In genomic region chr1:120354618-120355184, GRCh38 we compare ENCODE assay signal across 8 cellular contexts.
DNase-seq lines count a peak whose midpoint lies in the region; ATAC-seq, FAIRE-seq and TF ChIP-seq lines count a peak whose summit lies in the region.
"Not testable (repeated sequence)": the region's sequence is repeated elsewhere in the genome, so short reads cannot be mapped to it uniquely, and the experiment has no call there.

No MANE protein-coding gene starts in this region.

- peak overlapping the region; percentile 78 for H3K9ac ChIP-seq in OCI-LY3 (ENCODE audit: low read length)
- H3K9ac ChIP-seq in kidney (ENCODE audit: low read length in 2 of 2) = not testable (repeated sequence)

- not testable (repeated sequence) for TF ChIP-seq EP300 in sigmoid colon (IDR thresholded peaks at IDR 0.05)

- ATAC-seq in GM19025 (IDR thresholded peaks at IDR 0.05; ENCODE audit: low read depth, unreplicated experiment) (peak; percentile 61), HG03097 (IDR thresholded peaks at IDR 0.05; ENCODE audit: low FRiP score, unreplicated experiment) (peak; percentile 74)

- not testable (repeated sequence) for FAIRE-seq in kidney (lab: Jason Lieb, UNC)

- DNase-seq in AG09309 (ENCODE audit: low read depth) = not testable (repeated sequence)
- DNase-seq in activated T-cell treated with anti-CD3 and anti-CD28 coated beads for 1 hour (ENCODE audit: low read depth) (peak; percentile 14), ecto neural progenitor cell (ENCODE audit: low spot score) (peak; percentile 46), kidney (peak; percentile 36), sigmoid colon (peak; percentile 85)

- not testable (repeated sequence) for H3K36me3 ChIP-seq in OCI-LY3 (replicated peaks; ENCODE audit: low read depth, low read length); kidney (ENCODE audit: control insufficient read depth in 1 of 2, insufficient read depth in 2 of 2, low read length in 2 of 2); sigmoid colon

- H3K4me3 ChIP-seq in AG09309 (ENCODE audit: control insufficient read depth, low read depth, low read length) (peak overlapping the region; percentile 25), OCI-LY3 (ENCODE audit: low read length) (peak overlapping the region; percentile 77), kidney (ENCODE audit: low read length in 2 of 2) (peak overlapping the region in 1 of 2 donors; percentile 21), sigmoid colon (peak overlapping the region; percentile 19 to 45 (median 38))

- not testable (repeated sequence) for H3K27me3 ChIP-seq in OCI-LY3 (ENCODE audit: low read depth, low read length); sigmoid colon

- TF ChIP-seq CTCF in AG09309 (IDR thresholded peaks at IDR 0.05; ENCODE audit: control insufficient read depth, insufficient read depth, low read depth, low read length, missing control alignments); OCI-LY3 (IDR thresholded peaks at IDR 0.05; ENCODE audit: low read depth, low read length); kidney (IDR thresholded peaks at IDR 0.05; ENCODE audit: borderline replicate concordance, extremely low read depth, insufficient read depth); sigmoid colon (IDR thresholded peaks at IDR 0.05): not testable (repeated sequence)

- not testable (repeated sequence) for H3K9me3 ChIP-seq in OCI-LY3 (ENCODE audit: insufficient read depth, low read length); kidney (ENCODE audit: control insufficient read depth in 1 of 2, low read length in 2 of 2); sigmoid colon

- not testable (repeated sequence) for H3K4me1 ChIP-seq in OCI-LY3 (ENCODE audit: low read length); kidney (ENCODE audit: control insufficient read depth in 1 of 2, insufficient read depth in 1 of 2, low read depth in 1 of 2, low read length in 2 of 2); sigmoid colon

- intact Hi-C loops in kidney (cut with DNase I); sigmoid colon (cut with DNase I): not testable (repeated sequence)

- H3K27ac ChIP-seq in OCI-LY3 (ENCODE audit: low read length) (peak overlapping the region; percentile 61), kidney (ENCODE audit: low read depth in 2 of 2, low read length in 2 of 2) (peak overlapping the region in 1 of 2 donors; percentile 47), sigmoid colon (peak overlapping the region; percentile 68 to 80 (median 75))

- WGBS in sigmoid colon, 2 donors = 36 to 86% methylated on average over 19 to 21 of the region's 30 CpGs

- peak in 1 of 2 donors; percentile 72 for TF ChIP-seq POLR2A in sigmoid colon (IDR thresholded peaks at IDR 0.05)

- not testable (repeated sequence) for H4K20me1 ChIP-seq in OCI-LY3 (ENCODE audit: insufficient read depth, low read length)

- H2AFZ ChIP-seq in OCI-LY3 (ENCODE audit: low read depth, low read length) = not testable (repeated sequence)

- H3K79me2 ChIP-seq in OCI-LY3 (ENCODE audit: low read length) = not testable (repeated sequence)

- peak overlapping the region; percentile 47 for H3K4me2 ChIP-seq in OCI-LY3 (ENCODE audit: low read length)
